ENCODE assay signal across 11 cellular contexts in genomic region chr5:60541980-60542379, GRCh38.
DNase-seq lines count a peak whose midpoint lies in the region; ATAC-seq and TF ChIP-seq lines count a peak whose summit lies in the region.
"Had no signal": no experiment of that assay in that cellular context is flagged by ENCODE, and none has a peak within 500 bp of the region (broad histone marks: within the 10 kb centered on the region; RNA-seq: fewer than 3 reads in every experiment).

No MANE protein-coding gene starts in this region.

- no peak overlapping the region for H3K4me3 ChIP-seq in spleen
- H3K4me3 ChIP-seq: psoas muscle, SJSA1 had no signal

- no peak for TF ChIP-seq CTCF in spleen (IDR thresholded peaks at IDR 0.05 in 8 of 11, conservative IDR thresholded peaks at IDR 0.05 in 3 of 11)
- no peak for TF ChIP-seq CTCF in GM13976 (IDR thresholded peaks at IDR 0.05; ENCODE audit: borderline replicate concordance, control extremely low read depth, extremely low read depth, insufficient read depth, missing control alignments)

- H3K36me3 ChIP-seq in spleen: no peaks in the 10 kb centered on the region
- H3K36me3 ChIP-seq: SJSA1 had no signal

- intact Hi-C loops in spleen (cut with DNase I; ENCODE audit: low total_unique reads): no loop called here

- peak overlapping the region in 1 of 8 donors; percentile 28 for H3K27ac ChIP-seq in spleen
- H3K27ac ChIP-seq: psoas muscle, SJSA1 had no signal

- ATAC-seq in GM19324 (IDR thresholded peaks at IDR 0.05; ENCODE audit: low FRiP score, unreplicated experiment) (peak; percentile 8), HG03045 (IDR thresholded peaks at IDR 0.05; ENCODE audit: unreplicated experiment) (peak; percentile 26)
- ATAC-seq: psoas muscle had no signal

- H3K9me3 ChIP-seq in spleen: no peaks in the 10 kb centered on the region
- H3K9me3 ChIP-seq: psoas muscle, SJSA1 had no signal

- H3K27me3 ChIP-seq in spleen (replicated peaks in 1 of 7): no peaks in the 10 kb centered on the region
- H3K27me3 ChIP-seq: SJSA1 had no signal

- in situ Hi-C loops in GM13976 (cut with MboI; ENCODE audit: low sequenced_read_pairs, unreplicated experiment): no loop called here

- no peak for TF ChIP-seq POLR2A in spleen (IDR thresholded peaks at IDR 0.05)

- DNase-seq in astrocyte of the hippocampus (ENCODE audit: low read depth, low spot score) (peak; percentile 59), pons (ENCODE audit: low spot score) (peak; percentile 34), spleen (no peak), iPS-NIHi11 (ENCODE audit: low spot score) (no peak), GM13976 (ENCODE audit: low spot score) (no peak)
- no peak for DNase-seq in activated CD8-positive, alpha-beta memory T cell treated with anti-CD3 and anti-CD28 coated beads for 24 hours
- DNase-seq: dermis blood vessel endothelial cell, psoas muscle had no signal

- H3K4me1 ChIP-seq in spleen: peaks cover 9 to 41% (median 18%) of the 10 kb centered on the region in 6 donors
- H3K4me1 ChIP-seq: psoas muscle, SJSA1 had no signal

- 64 to 79% (median 67%) methylated on average over 2 of the region's 2 CpGs for WGBS in spleen, 5 donors

Comparison
In these comparisons a context has a peak if more than half of its experiments do, and no peak if none do; other contexts are left out.
1. DNase-seq: peak in astrocyte of the hippocampus (single experiment) and pons (single experiment); none in activated CD8-positive, alpha-beta memory T cell treated with anti-CD3 and anti-CD28 coated beads for 24 hours (single experiment), spleen (single experiment), iPS-NIHi11 (single experiment) and GM13976 (single experiment).